In the genomic region with DNA sequence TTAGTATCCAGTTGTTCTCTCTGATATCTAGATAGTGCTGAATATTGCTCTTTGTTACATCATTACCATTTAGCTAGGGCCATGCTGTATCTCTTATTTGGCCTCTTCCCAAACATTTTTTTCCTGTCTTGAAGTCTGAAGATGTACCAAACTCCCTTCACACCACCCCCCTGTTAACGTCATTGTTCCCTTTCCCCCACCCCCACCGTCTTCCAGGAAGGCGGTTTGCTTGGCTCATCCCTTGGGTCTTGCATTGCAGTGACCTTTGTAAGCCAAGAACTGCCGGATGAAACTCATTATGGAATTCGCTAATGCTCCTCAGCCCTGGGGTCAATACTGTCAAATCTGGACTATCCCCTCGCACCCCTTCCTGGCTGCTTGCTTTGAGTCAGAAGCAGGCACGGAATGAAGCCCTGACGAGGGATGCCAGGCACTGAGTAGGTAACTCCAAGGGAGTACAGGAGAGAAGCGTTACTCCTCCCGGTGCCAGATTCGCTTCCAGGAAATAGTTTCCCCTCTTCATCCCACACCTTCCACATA, we compare ENCODE assay signal across 21 cellular contexts.
DNase-seq lines count a peak whose midpoint lies in the region; ATAC-seq, FAIRE-seq and TF ChIP-seq lines count a peak whose summit lies in the region.
"Had no signal": no experiment of that assay in that cellular context is flagged by ENCODE, and none has a peak within 500 bp of the region (broad histone marks: within the 10 kb centered on the region; RNA-seq: fewer than 3 reads in every experiment).

No MANE protein-coding gene starts in this region.

- TF ChIP-seq CTCF in A549 (IDR thresholded peaks at IDR 0.05) (no peak), brain (conservative IDR thresholded peaks at IDR 0.05) (no peak)

- H3K27ac Mint-ChIP-seq in brain: peak overlapping the region in 4 of 5 experiments; percentile 50 to 94 (median 88)
- H3K27ac Mint-ChIP-seq in activated naive CD4-positive, alpha-beta T cell treated with anti-CD3 and anti-CD28 coated beads, Interleukin-2, amount 50 U/mL, for 72 hours: no peak overlapping the region
- H3K27ac Mint-ChIP-seq: activated CD4-positive, alpha-beta memory T cell treated with anti-CD3 and anti-CD28 coated beads for 36 hours; CD4-positive, CD25-positive, alpha-beta regulatory T cell; dendritic cell treated with granulocyte-macrophage colony-stimulating factor and Interleukin-4, amounts not matched to agents 40 ng/mL and 50 ng/mL, for 4 days; stimulated activated naive CD8-positive, alpha-beta T cell treated with anti-CD3 and anti-CD28 coated beads, Interleukin-15, Interleukin-2, amounts not matched to agents 100 ng/mL and 50 ng/mL, for 24 hours had no signal

- TF ChIP-seq POLR2A in A549 (IDR thresholded peaks at IDR 0.05; ENCODE audit: low read length): no peak

- no peaks in the 10 kb centered on the region for H3K9me3 ChIP-seq in A549
- H3K9me3 ChIP-seq: neutrophil had no signal

- H3K4me1 ChIP-seq in A549: peaks cover 51% of the 10 kb centered on the region

- peaks cover 12% of the 10 kb centered on the region for H3K36me3 Mint-ChIP-seq in brain
- no peaks in the 10 kb centered on the region for H3K36me3 Mint-ChIP-seq in activated naive CD4-positive, alpha-beta T cell treated with anti-CD3 and anti-CD28 coated beads, Interleukin-2, amount 50 U/mL, for 72 hours
- H3K36me3 Mint-ChIP-seq: activated CD4-positive, alpha-beta memory T cell treated with anti-CD3 and anti-CD28 coated beads for 36 hours; CD4-positive, CD25-positive, alpha-beta regulatory T cell had no signal

- H3K9me3 Mint-ChIP-seq in brain: peaks cover 0 to 3% (median 0%) of the 10 kb centered on the region in 5 experiments
- H3K9me3 Mint-ChIP-seq in activated naive CD4-positive, alpha-beta T cell treated with anti-CD3 and anti-CD28 coated beads, Interleukin-2, amount 50 U/mL, for 72 hours: no peaks in the 10 kb centered on the region
- H3K9me3 Mint-ChIP-seq: activated CD4-positive, alpha-beta memory T cell treated with anti-CD3 and anti-CD28 coated beads for 36 hours; CD4-positive, CD25-positive, alpha-beta regulatory T cell; dendritic cell treated with granulocyte-macrophage colony-stimulating factor and Interleukin-4, amounts not matched to agents 40 ng/mL and 50 ng/mL, for 4 days; stimulated activated naive CD8-positive, alpha-beta T cell treated with anti-CD3 and anti-CD28 coated beads, Interleukin-15, Interleukin-2, amounts not matched to agents 100 ng/mL and 50 ng/mL, for 24 hours had no signal

- TF ChIP-seq EP300 in A549 (IDR thresholded peaks at IDR 0.05): peak; percentile 68 to 91; a peak in 4 of 5 replicates

- 0 out of 5 replicates have a peak, but pooled peaks of 1 of the 2 experiments have one; percentile 21 for TF ChIP-seq RAD21 in A549 (conservative IDR thresholded peaks at IDR 0.05 in 1 of 2, IDR thresholded peaks at IDR 0.05 in 1 of 2)

- peak overlapping the region; percentile 57; the same call in 2 of the 3 replicates for H3K4me2 ChIP-seq in A549

- intact Hi-C loops in left cardiac atrium (cut with DNase I): no loop called here
- intact Hi-C loops in posterior vena cava (cut with DNase I): no loop called here

- DNase-seq in A549 (ENCODE audit: low read depth in 1 of 2, low spot score in 1 of 2) (peak in 1 of 2 experiments; percentile 92), left cardiac atrium (peak; percentile 69), posterior vena cava (ENCODE audit: low spot score) (peak; percentile 82), HPDE6-E6E7 (ENCODE audit: extremely low spot score) (no peak), NCI-H2029 (lab: John Stamatoyannopoulos, UW) (no peak)
- DNase-seq in activated naive CD4-positive, alpha-beta T cell treated with anti-CD3 and anti-CD28 coated beads, Interleukin-2, amount 50 U/mL, for 72 hours (ENCODE audit: low spot score in 2 of 2): no peak
- DNase-seq: 8988T; activated CD4-positive, alpha-beta memory T cell treated with anti-CD3 and anti-CD28 coated beads for 36 hours; amygdala; CD4-positive, CD25-positive, alpha-beta regulatory T cell; HCEC 1CT; IMR-90; NCI-H1417; NCI-H446 had no signal

- WGBS in A549 (ENCODE audit: missing lambda C conversion rate): 57% methylated on average over 9 of the region's 11 CpGs

- ATAC-seq in A549 (peak; percentile 88 to 95), left cardiac atrium (peak; percentile 64 to 77), GM21528 (IDR thresholded peaks at IDR 0.05; ENCODE audit: low FRiP score, unreplicated experiment) (no peak)
- ATAC-seq in activated naive CD4-positive, alpha-beta T cell treated with anti-CD3 and anti-CD28 coated beads, Interleukin-2, amount 50 U/mL, for 72 hours: no peak
- ATAC-seq: esophagus mucosa, GM12878 had no signal

- POLR2A ChIA-PET in A549 (lab: Yijun Ruan, JAX): no interaction called here

- H3K4me1 Mint-ChIP-seq in brain: peaks cover 78% of the 10 kb centered on the region
- H3K4me1 Mint-ChIP-seq: CD4-positive, CD25-positive, alpha-beta regulatory T cell had no signal

- FAIRE-seq in A549 (lab: Jason Lieb, UNC): no peak
- FAIRE-seq: GM12878 had no signal

- CTCF ChIA-PET in A549 (lab: Yijun Ruan, JAX): no interaction called here

- H3K4me3 ChIP-seq in A549: no peak overlapping the region
- H3K4me3 ChIP-seq: GM12878 had no signal

- peak overlapping the region; percentile 80 to 83 for H3K27ac ChIP-seq in A549
- H3K27ac ChIP-seq: neutrophil had no signal

- peak overlapping the region in 2 of 5 experiments; percentile 3 to 43 for H3K4me3 Mint-ChIP-seq in brain
- H3K4me3 Mint-ChIP-seq: activated CD4-positive, alpha-beta memory T cell treated with anti-CD3 and anti-CD28 coated beads for 36 hours; CD4-positive, CD25-positive, alpha-beta regulatory T cell; dendritic cell treated with granulocyte-macrophage colony-stimulating factor and Interleukin-4, amounts not matched to agents 40 ng/mL and 50 ng/mL, for 4 days; stimulated activated naive CD8-positive, alpha-beta T cell treated with anti-CD3 and anti-CD28 coated beads, Interleukin-15, Interleukin-2, amounts not matched to agents 100 ng/mL and 50 ng/mL, for 24 hours had no signal

- no peaks in the 10 kb centered on the region for H3K27me3 Mint-ChIP-seq in brain
- H3K27me3 Mint-ChIP-seq: dendritic cell treated with granulocyte-macrophage colony-stimulating factor and Interleukin-4, amounts not matched to agents 40 ng/mL and 50 ng/mL, for 4 days; stimulated activated naive CD8-positive, alpha-beta T cell treated with anti-CD3 and anti-CD28 coated beads, Interleukin-15, Interleukin-2, amounts not matched to agents 100 ng/mL and 50 ng/mL, for 24 hours had no signal

TF ChIP-seq in A549, 52 proteins besides CTCF, POLR2A, EP300 and RAD21 (continues in another document):
- TF ChIP-seq, protein P1, sequence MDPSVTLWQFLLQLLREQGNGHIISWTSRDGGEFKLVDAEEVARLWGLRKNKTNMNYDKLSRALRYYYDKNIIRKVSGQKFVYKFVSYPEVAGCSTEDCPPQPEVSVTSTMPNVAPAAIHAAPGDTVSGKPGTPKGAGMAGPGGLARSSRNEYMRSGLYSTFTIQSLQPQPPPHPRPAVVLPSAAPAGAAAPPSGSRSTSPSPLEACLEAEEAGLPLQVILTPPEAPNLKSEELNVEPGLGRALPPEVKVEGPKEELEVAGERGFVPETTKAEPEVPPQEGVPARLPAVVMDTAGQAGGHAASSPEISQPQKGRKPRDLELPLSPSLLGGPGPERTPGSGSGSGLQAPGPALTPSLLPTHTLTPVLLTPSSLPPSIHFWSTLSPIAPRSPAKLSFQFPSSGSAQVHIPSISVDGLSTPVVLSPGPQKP (IDR thresholded peaks at IDR 0.05; ENCODE audit: low read depth, low read length): no peak
- TF ChIP-seq, protein P2, sequence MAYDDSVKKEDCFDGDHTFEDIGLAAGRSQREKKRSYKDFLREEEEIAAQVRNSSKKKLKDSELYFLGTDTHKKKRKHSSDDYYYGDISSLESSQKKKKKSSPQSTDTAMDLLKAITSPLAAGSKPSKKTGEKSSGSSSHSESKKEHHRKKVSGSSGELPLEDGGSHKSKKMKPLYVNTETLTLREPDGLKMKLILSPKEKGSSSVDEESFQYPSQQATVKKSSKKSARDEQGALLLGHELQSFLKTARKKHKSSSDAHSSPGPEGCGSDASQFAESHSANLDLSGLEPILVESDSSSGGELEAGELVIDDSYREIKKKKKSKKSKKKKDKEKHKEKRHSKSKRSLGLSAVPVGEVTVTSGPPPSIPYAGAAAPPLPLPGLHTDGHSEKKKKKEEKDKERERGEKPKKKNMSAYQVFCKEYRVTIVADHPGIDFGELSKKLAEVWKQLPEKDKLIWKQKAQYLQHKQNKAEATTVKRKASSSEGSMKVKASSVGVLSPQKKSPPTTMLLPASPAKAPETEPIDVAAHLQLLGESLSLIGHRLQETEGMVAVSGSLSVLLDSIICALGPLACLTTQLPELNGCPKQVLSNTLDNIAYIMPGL (CRISPR knock-in tag; IDR thresholded peaks at IDR 0.05; ENCODE audit: borderline replicate concordance): no peak
- TF ChIP-seq, protein P3, sequence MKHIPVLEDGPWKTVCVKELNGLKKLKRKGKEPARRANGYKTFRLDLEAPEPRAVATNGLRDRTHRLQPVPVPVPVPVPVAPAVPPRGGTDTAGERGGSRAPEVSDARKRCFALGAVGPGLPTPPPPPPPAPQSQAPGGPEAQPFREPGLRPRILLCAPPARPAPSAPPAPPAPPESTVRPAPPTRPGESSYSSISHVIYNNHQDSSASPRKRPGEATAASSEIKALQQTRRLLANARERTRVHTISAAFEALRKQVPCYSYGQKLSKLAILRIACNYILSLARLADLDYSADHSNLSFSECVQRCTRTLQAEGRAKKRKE (CRISPR knock-in tag; IDR thresholded peaks at IDR 0.05; ENCODE audit: low read depth): no peak
- no peak for TF ChIP-seq EHF (CRISPR knock-in tag; IDR thresholded peaks at IDR 0.05)
- TF ChIP-seq EHMT2 (IDR thresholded peaks at IDR 0.05; ENCODE audit: low read depth): no peak
- no peak for TF ChIP-seq PHF8 (IDR thresholded peaks at IDR 0.05; ENCODE audit: borderline replicate concordance, low read depth)
- TF ChIP-seq JUN (IDR thresholded peaks at IDR 0.05): peak; percentile 52 to 62; a peak in 2 of 5 replicates
- TF ChIP-seq TP53 (CRISPR knock-in tag; IDR thresholded peaks at IDR 0.05): no peak
- peak; percentile 35; the same call in 1 of the 2 replicates for TF ChIP-seq JUNB (IDR thresholded peaks at IDR 0.05)
- TF ChIP-seq, protein P4, sequence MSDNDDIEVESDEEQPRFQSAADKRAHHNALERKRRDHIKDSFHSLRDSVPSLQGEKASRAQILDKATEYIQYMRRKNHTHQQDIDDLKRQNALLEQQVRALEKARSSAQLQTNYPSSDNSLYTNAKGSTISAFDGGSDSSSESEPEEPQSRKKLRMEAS (IDR thresholded peaks at IDR 0.05): no peak
- TF ChIP-seq ESRRA (IDR thresholded peaks at IDR 0.05; ENCODE audit: borderline replicate concordance, low read length): no peak
- no peak for TF ChIP-seq POLR2AphosphoS2 (conservative IDR thresholded peaks at IDR 0.05; ENCODE audit: low read length)
- TF ChIP-seq FOSB (CRISPR knock-in tag; IDR thresholded peaks at IDR 0.05): no peak
- TF ChIP-seq BHLHE40 (IDR thresholded peaks at IDR 0.05; ENCODE audit: low read depth, low read length): no peak
- TF ChIP-seq GATA3 (IDR thresholded peaks at IDR 0.05; ENCODE audit: borderline replicate concordance): peak; percentile 75
- TF ChIP-seq CEBPB (IDR thresholded peaks at IDR 0.05): peak; percentile 7 to 39; a peak in 2 of 4 replicates
- no peak for TF ChIP-seq TFCP2L1 (CRISPR knock-in tag; IDR thresholded peaks at IDR 0.05)

Comparison
In these comparisons a context has a peak if more than half of its experiments do, and no peak if none do; other contexts are left out.
1. ATAC-seq: peak in A549 (2 of 2) and left cardiac atrium (2 of 2); none in activated naive CD4-positive, alpha-beta T cell treated with anti-CD3 and anti-CD28 coated beads, Interleukin-2, amount 50 U/mL, for 72 hours (0 of 2) and GM21528 (single experiment).
2. DNase-seq: peak in left cardiac atrium (single experiment) and posterior vena cava (single experiment); none in HPDE6-E6E7 (single experiment), NCI-H2029 (single experiment) and activated naive CD4-positive, alpha-beta T cell treated with anti-CD3 and anti-CD28 coated beads, Interleukin-2, amount 50 U/mL, for 72 hours (0 of 2).
3. H3K27ac Mint-ChIP-seq: peak in brain (4 of 5); none in activated naive CD4-positive, alpha-beta T cell treated with anti-CD3 and anti-CD28 coated beads, Interleukin-2, amount 50 U/mL, for 72 hours (0 of 2).